18 cellular contexts compared by ENCODE assay signal in the genomic region with DNA sequence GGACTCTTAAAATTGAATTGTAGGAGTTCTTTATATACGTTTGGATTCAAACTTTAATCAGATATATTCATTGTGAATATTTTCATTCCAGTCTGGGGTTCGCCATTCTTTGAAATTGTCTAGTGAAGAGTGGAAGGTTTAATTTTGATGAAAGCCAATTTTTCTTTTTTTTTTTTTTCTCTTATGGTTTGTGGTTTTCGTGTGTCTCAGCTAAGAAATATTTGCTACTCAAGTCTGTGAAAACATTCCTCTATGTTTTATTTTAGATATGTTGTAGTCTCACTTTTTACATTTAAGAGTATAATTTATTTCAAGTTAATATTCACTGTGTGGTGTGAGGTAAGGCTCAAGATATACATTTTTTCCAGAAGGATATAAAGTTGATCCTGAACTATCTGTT.
DNase-seq lines count a peak whose midpoint lies in the region; TF ChIP-seq lines count a peak whose summit lies in the region.
"Had no signal": no experiment of that assay in that cellular context is flagged by ENCODE, and none has a peak within 500 bp of the region (broad histone marks: within the 10 kb centered on the region; RNA-seq: fewer than 3 reads in every experiment).

No MANE protein-coding gene starts in this region.

- 0 out of 2 replicates have a peak overlapping the region, but pooled peaks have one; percentile 39 for H2AFZ ChIP-seq in PC-9

- TF ChIP-seq CTCF in PC-9 (conservative IDR thresholded peaks at IDR 0.05) (no peak), astrocyte of the spinal cord (IDR thresholded peaks at IDR 0.05; ENCODE audit: low read depth, low read length) (no peak), osteocyte (IDR thresholded peaks at IDR 0.05) (no peak)

- no peaks in the 10 kb centered on the region for H3K79me2 ChIP-seq in PC-9 (ENCODE audit: low read depth)

- CTCF ChIA-PET in PC-9 (lab: Charles Lee) = interaction anchor here (0.6 kb wide), 1 partner anchor 119 kb away, joined by 3 read pairs; no protein-coding TSS in a partner anchor

- intact Hi-C loops in PC-9 (cut with micrococcal nuclease; ENCODE audit: unreplicated experiment) = no loop called here
- intact Hi-C loops in activated T-helper 2 cell treated with anti-CD3 and anti-CD28 coated beads, Interferon-gamma antibody, Interleukin-2, Interleukin-4, amounts not matched to agents 10 μg/mL and 5 μg/mL and 100 μg/mL, durations not matched to agents 14 hours and 24 hours and 36 hours (cut with micrococcal nuclease) = no loop called here

- H3K4me1 Mint-ChIP-seq in osteocyte (ENCODE audit: unreplicated experiment) (peaks cover 11% of the 10 kb centered on the region), immature natural killer cell (no peaks in the 10 kb centered on the region)
- H3K4me1 Mint-ChIP-seq in activated T-helper 2 cell treated with anti-CD3 and anti-CD28 coated beads, Interferon-gamma antibody, Interleukin-2, Interleukin-4, amounts not matched to agents 10 μg/mL and 5 μg/mL and 100 μg/mL, durations not matched to agents 14 hours and 24 hours and 36 hours (ENCODE audit: low read depth) = no peaks in the 10 kb centered on the region

- no peak overlapping the region for H3K27ac ChIP-seq in PC-9
- H3K27ac ChIP-seq: KMS-11 had no signal

- H3K4me2 ChIP-seq in PC-9 = no peak overlapping the region
- H3K4me2 ChIP-seq: KMS-11 had no signal

- H3K36me3 ChIP-seq in PC-9 (ENCODE audit: low read depth) = no peaks in the 10 kb centered on the region
- H3K36me3 ChIP-seq: MG63 had no signal

- peak overlapping the region; percentile 56 for H3K27ac Mint-ChIP-seq in osteocyte (ENCODE audit: unreplicated experiment)
- H3K27ac Mint-ChIP-seq in immature natural killer cell = no peak overlapping the region
- H3K27ac Mint-ChIP-seq in activated T-helper 2 cell treated with anti-CD3 and anti-CD28 coated beads, Interferon-gamma antibody, Interleukin-2, Interleukin-4, amounts not matched to agents 10 μg/mL and 5 μg/mL and 100 μg/mL, durations not matched to agents 14 hours and 24 hours and 36 hours = no peak overlapping the region
- H3K27ac Mint-ChIP-seq: CD4-positive, alpha-beta T cell had no signal

- H3K9me3 Mint-ChIP-seq in osteocyte (ENCODE audit: unreplicated experiment) (peaks cover 18% of the 10 kb centered on the region), immature natural killer cell (peaks cover 2 to 15% (median 9%) of the 10 kb centered on the region in 6 donors)
- no peaks in the 10 kb centered on the region for H3K9me3 Mint-ChIP-seq in activated T-helper 2 cell treated with anti-CD3 and anti-CD28 coated beads, Interferon-gamma antibody, Interleukin-2, Interleukin-4, amounts not matched to agents 10 μg/mL and 5 μg/mL and 100 μg/mL, durations not matched to agents 14 hours and 24 hours and 36 hours
- H3K9me3 Mint-ChIP-seq: CD4-positive, alpha-beta T cell had no signal

- POLR2A ChIA-PET in PC-9 (lab: Charles Lee; ENCODE audit: unreplicated experiment) = no interaction called here

- no peaks in the 10 kb centered on the region for H3K27me3 ChIP-seq in PC-9 (ENCODE audit: insufficient read depth, low read depth)
- H3K27me3 ChIP-seq: BE2C, MG63 had no signal

- no peaks in the 10 kb centered on the region for H4K20me1 ChIP-seq in PC-9 (ENCODE audit: insufficient read depth)

- H3K4me3 Mint-ChIP-seq in osteocyte (ENCODE audit: unreplicated experiment) (no peak overlapping the region), immature natural killer cell (no peak overlapping the region)
- no peak overlapping the region for H3K4me3 Mint-ChIP-seq in activated T-helper 2 cell treated with anti-CD3 and anti-CD28 coated beads, Interferon-gamma antibody, Interleukin-2, Interleukin-4, amounts not matched to agents 10 μg/mL and 5 μg/mL and 100 μg/mL, durations not matched to agents 14 hours and 24 hours and 36 hours (ENCODE audit: low read depth)
- H3K4me3 Mint-ChIP-seq: CD4-positive, alpha-beta T cell had no signal

- H3K27me3 Mint-ChIP-seq in osteocyte (ENCODE audit: unreplicated experiment) (no peaks in the 10 kb centered on the region), immature natural killer cell (ENCODE audit: low read depth in 3 of 3) (peaks cover 0 to 2% (median 0%) of the 10 kb centered on the region in 3 donors)
- H3K27me3 Mint-ChIP-seq in activated T-helper 2 cell treated with anti-CD3 and anti-CD28 coated beads, Interferon-gamma antibody, Interleukin-2, Interleukin-4, amounts not matched to agents 10 μg/mL and 5 μg/mL and 100 μg/mL, durations not matched to agents 14 hours and 24 hours and 36 hours (ENCODE audit: low read depth) = no peaks in the 10 kb centered on the region
- H3K27me3 Mint-ChIP-seq: CD4-positive, alpha-beta T cell had no signal

- no TSS peak for BruUV-seq in PC-9 (replicated peaks; lab: Mats Ljungman, UMichigan)

- H3F3A ChIP-seq in PC-9 (ENCODE audit: insufficient read depth, low read depth) = no peaks in the 10 kb centered on the region

- H3K4me3 ChIP-seq in PC-9 = no peak overlapping the region
- no peak overlapping the region for H3K4me3 ChIP-seq in astrocyte of the spinal cord (ENCODE audit: low read depth, low read length)
- H3K4me3 ChIP-seq: GM12878, MG63 had no signal

- peaks cover 29% of the 10 kb centered on the region for H3K36me3 Mint-ChIP-seq in osteocyte (ENCODE audit: unreplicated experiment)
- H3K36me3 Mint-ChIP-seq in immature natural killer cell = no peaks in the 10 kb centered on the region
- no peaks in the 10 kb centered on the region for H3K36me3 Mint-ChIP-seq in activated T-helper 2 cell treated with anti-CD3 and anti-CD28 coated beads, Interferon-gamma antibody, Interleukin-2, Interleukin-4, amounts not matched to agents 10 μg/mL and 5 μg/mL and 100 μg/mL, durations not matched to agents 14 hours and 24 hours and 36 hours (ENCODE audit: low read depth)

- in situ Hi-C loops in astrocyte of the spinal cord (cut with HindIII; ENCODE audit: low sequenced_read_pairs) = no loop called here

- no peaks in the 10 kb centered on the region for H3K4me1 ChIP-seq in PC-9 (replicated peaks; ENCODE audit: insufficient read depth)

- no peaks in the 10 kb centered on the region for H3K9me3 ChIP-seq in PC-9 (ENCODE audit: insufficient read depth, low read depth)
- H3K9me3 ChIP-seq: BE2C, MG63 had no signal

- no peaks in the 10 kb centered on the region for H3K9me2 ChIP-seq in PC-9 (ENCODE audit: insufficient read depth)

- peak; percentile 31 for DNase-seq in ELR (ENCODE audit: low read depth)
- DNase-seq in PC-9 = no peak
- peak; percentile 61 for DNase-seq in astrocyte of the spinal cord (ENCODE audit: low read depth, low spot score)
- DNase-seq in osteocyte (ENCODE audit: extremely low spot score, unreplicated experiment) = no peak
- no peak for DNase-seq in COLO829 (ENCODE audit: low spot score)
- DNase-seq in Ammon's horn (ENCODE audit: low spot score) = no peak
- no peak for DNase-seq in immature natural killer cell
- no peak for DNase-seq in activated T-helper 2 cell treated with anti-CD3 and anti-CD28 coated beads, Interferon-gamma antibody, Interleukin-2, Interleukin-4, amounts not matched to agents 10 μg/mL and 5 μg/mL and 100 μg/mL, durations not matched to agents 14 hours and 24 hours and 36 hours (ENCODE audit: low spot score)
- DNase-seq: BE2C; CD4-positive, alpha-beta T cell; GOT3; MG63; NCI-H1092; NCI-H146; NCI-H2081; NCI-H526 had no signal

Comparison
In these comparisons a context has a peak if more than half of its experiments do, and no peak if none do; other contexts are left out.
1. DNase-seq: peak in ELR (single experiment) and astrocyte of the spinal cord (single experiment); none in PC-9 (0 of 2), osteocyte (single experiment), COLO829 (single experiment), Ammon's horn (single experiment), immature natural killer cell (0 of 3) and activated T-helper 2 cell treated with anti-CD3 and anti-CD28 coated beads, Interferon-gamma antibody, Interleukin-2, Interleukin-4, amounts not matched to agents 10 μg/mL and 5 μg/mL and 100 μg/mL, durations not matched to agents 14 hours and 24 hours and 36 hours (single experiment).